Comparison of ENCODE assay signal across 25 cellular contexts in genomic region chr22:21916309-21916918, GRCh38. TPM values are rescaled to one million over a fixed set of nuclear protein-coding genes. Genes with fewer than 3 reads are reported as not detected.
DNase-seq lines count a peak whose midpoint lies in the region; ATAC-seq and TF ChIP-seq lines count a peak whose summit lies in the region.
"Had no signal": no experiment of that assay in that cellular context is flagged by ENCODE, and none has a peak within 500 bp of the region (broad histone marks: within the 10 kb centered on the region; RNA-seq: fewer than 3 reads in every experiment).

No MANE protein-coding gene starts in this region.

- H2AFZ ChIP-seq in SK-N-SH (ENCODE audit: low read depth) (no peak overlapping the region), OCI-LY7 (ENCODE audit: low read length) (no peak overlapping the region)
- H2AFZ ChIP-seq: GM23248, PC-9 had no signal

- H3K27me3 ChIP-seq in SK-N-SH (ENCODE audit: insufficient read depth): no peaks in the 10 kb centered on the region
- no peaks in the 10 kb centered on the region for H3K27me3 ChIP-seq in upper lobe of right lung
- no peaks in the 10 kb centered on the region for H3K27me3 ChIP-seq in aorta (ENCODE audit: control insufficient read depth in 1 of 2, insufficient read depth in 2 of 2, low read length in 1 of 2)
- H3K27me3 ChIP-seq: BLaER1 treated with 17β-estradiol and CSF1 and Interleukin-3, amounts not matched to agents 10 nM and 100 nM; SJCRH30 had no signal

- no peaks in the 10 kb centered on the region for H3K9me2 ChIP-seq in SK-N-SH
- no peaks in the 10 kb centered on the region for H3K9me2 ChIP-seq in OCI-LY7 (ENCODE audit: insufficient read depth, low read length)

- H3K4me3 Mint-ChIP-seq in central memory CD8-positive, alpha-beta T cell: no peak overlapping the region
- no peak overlapping the region for H3K4me3 Mint-ChIP-seq in nephron progenitor cell
- H3K4me3 Mint-ChIP-seq: CD4-positive, alpha-beta memory T cell; H9; HFFc6 had no signal

- no peaks in the 10 kb centered on the region for H3K9me3 Mint-ChIP-seq in central memory CD8-positive, alpha-beta T cell
- H3K9me3 Mint-ChIP-seq in nephron progenitor cell: no peaks in the 10 kb centered on the region
- H3K9me3 Mint-ChIP-seq: CD4-positive, alpha-beta memory T cell; H9; HFFc6 had no signal

- BruUV-seq in OCI-LY7 (replicated peaks; lab: Mats Ljungman, UMichigan): no TSS peak

- H3K27me3 Mint-ChIP-seq in central memory CD8-positive, alpha-beta T cell: no peaks in the 10 kb centered on the region
- H3K27me3 Mint-ChIP-seq in nephron progenitor cell (ENCODE audit: low read depth, poor library complexity): no peaks in the 10 kb centered on the region
- H3K27me3 Mint-ChIP-seq: CD4-positive, alpha-beta memory T cell had no signal

- no peak overlapping the region for H3K4me2 ChIP-seq in SK-N-SH
- H3K4me2 ChIP-seq in OCI-LY7 (ENCODE audit: low read length): no peak overlapping the region
- H3K4me2 ChIP-seq: KMS-11, PC-9 had no signal

- TF ChIP-seq CTCF in SK-N-SH (IDR thresholded peaks at IDR 0.05) (no peak), nephron progenitor cell (IDR thresholded peaks at IDR 0.05) (no peak), upper lobe of right lung (IDR thresholded peaks at IDR 0.05) (no peak), OCI-LY7 (conservative IDR thresholded peaks at IDR 0.05; ENCODE audit: low read length) (no peak)

- H3K9me3 ChIP-seq in SK-N-SH: no peaks in the 10 kb centered on the region
- H3K9me3 ChIP-seq in upper lobe of right lung: no peaks in the 10 kb centered on the region
- H3K9me3 ChIP-seq in aorta (ENCODE audit: control insufficient read depth, low read length): no peaks in the 10 kb centered on the region
- H3K9me3 ChIP-seq in OCI-LY7 (ENCODE audit: low read length): no peaks in the 10 kb centered on the region
- H3K9me3 ChIP-seq: BLaER1 treated with 17β-estradiol and CSF1 and Interleukin-3, amounts not matched to agents 10 nM and 100 nM; SJCRH30 had no signal

- no peak for ATAC-seq in SK-N-SH treated with all-trans-retinoic acid at 6 μM for 48 hours
- ATAC-seq in central memory CD8-positive, alpha-beta T cell (replicated peaks; ENCODE audit: extremely low read depth, poor library complexity, severe bottlenecking): no peak
- peak; percentile 6 for ATAC-seq in upper lobe of right lung
- ATAC-seq in aorta (ENCODE audit: low FRiP score): no peak

- peaks cover 0 to 1% of the 10 kb centered on the region in 2 experiments for H3K36me3 ChIP-seq in SK-N-SH (replicated peaks in 1 of 2; ENCODE audit: control insufficient read depth in 1 of 2, insufficient read depth in 2 of 2, low read length in 1 of 2)
- no peaks in the 10 kb centered on the region for H3K36me3 ChIP-seq in upper lobe of right lung
- H3K36me3 ChIP-seq in aorta (ENCODE audit: control insufficient read depth in 1 of 2, insufficient read depth in 2 of 2, low read length in 1 of 2): no peaks in the 10 kb centered on the region
- H3K36me3 ChIP-seq in OCI-LY7 (ENCODE audit: insufficient read depth, low read length): no peaks in the 10 kb centered on the region
- H3K36me3 ChIP-seq: SJCRH30 had no signal

- no peak overlapping the region for H3K4me3 ChIP-seq in SK-N-SH (ENCODE audit: low read depth in 2 of 2, low read length in 1 of 2)
- H3K4me3 ChIP-seq in upper lobe of right lung: no peak overlapping the region
- no peak overlapping the region for H3K4me3 ChIP-seq in aorta (ENCODE audit: low read length in 2 of 2)
- H3K4me3 ChIP-seq in OCI-LY7 (ENCODE audit: low read depth, low read length, poor library complexity, severe bottlenecking): no peak overlapping the region
- H3K4me3 ChIP-seq: BLaER1 treated with 17β-estradiol and CSF1 and Interleukin-3, amounts not matched to agents 10 nM and 100 nM; GM23248; PC-9; SJCRH30 had no signal

- H3K4me1 Mint-ChIP-seq in central memory CD8-positive, alpha-beta T cell: no peaks in the 10 kb centered on the region
- peaks cover 24% of the 10 kb centered on the region for H3K4me1 Mint-ChIP-seq in nephron progenitor cell
- H3K4me1 Mint-ChIP-seq: CD4-positive, alpha-beta memory T cell had no signal

- peak overlapping the region; percentile 38 for H3K27ac Mint-ChIP-seq in central memory CD8-positive, alpha-beta T cell (ENCODE audit: low read depth)
- peak overlapping the region; percentile 45 for H3K27ac Mint-ChIP-seq in nephron progenitor cell
- H3K27ac Mint-ChIP-seq: HFFc6 had no signal

- H3K4me1 ChIP-seq in SK-N-SH (ENCODE audit: control insufficient read depth in 1 of 2, insufficient read depth in 2 of 2, low read depth in 1 of 2, low read length in 1 of 2) (peaks cover 0 to 12% of the 10 kb centered on the region in 2 experiments; a peak in 1 of 4 replicates), upper lobe of right lung (no peaks in the 10 kb centered on the region), aorta (ENCODE audit: control insufficient read depth in 1 of 2, insufficient read depth in 2 of 2, low read length in 2 of 2) (no peaks in the 10 kb centered on the region), OCI-LY7 (ENCODE audit: insufficient read depth, low read length, poor library complexity, severe bottlenecking) (peaks cover 10% of the 10 kb centered on the region)

- no peaks in the 10 kb centered on the region for H3F3A ChIP-seq in SK-N-SH (replicated peaks; ENCODE audit: insufficient read depth)

- no peak for TF ChIP-seq EP300 in SK-N-SH (IDR thresholded peaks at IDR 0.05; ENCODE audit: borderline replicate concordance in 1 of 2, low read depth in 1 of 2, low read length in 1 of 2)

- CTCF ChIA-PET in SK-N-SH (lab: Yijun Ruan, JAX): interaction anchor here (1.1 to 15.9 kb wide), 4 partner anchors 21 to 203 kb away, joined by 3 to 145 read pairs (median 4); partner anchors contain the start of gene PPM1F
- CTCF ChIA-PET in OCI-LY7 (lab: Charles Lee; ENCODE audit: unreplicated experiment): no interaction called here

- POLR2A ChIA-PET in SK-N-SH (lab: Yijun Ruan, JAX): interaction anchor here (0.6 kb wide), 2 partner anchors 36 to 40 kb away, joined by 3 read pairs; partner anchors contain the start of gene PPM1F
- POLR2A ChIA-PET in OCI-LY7 (lab: Charles Lee): interaction anchor here (0.7 to 0.8 kb wide), 2 partner anchors 14 to 43 kb away, joined by 3 to 4 read pairs; no protein-coding TSS in a partner anchor

- no peaks in the 10 kb centered on the region for H4K20me1 ChIP-seq in SK-N-SH (ENCODE audit: insufficient read depth)
- no peaks in the 10 kb centered on the region for H4K20me1 ChIP-seq in OCI-LY7 (ENCODE audit: insufficient read depth, low read length)

- no peak for TF ChIP-seq RAD21 in SK-N-SH (IDR thresholded peaks at IDR 0.05; ENCODE audit: low read length)

- H3K9ac ChIP-seq in SK-N-SH: no peak overlapping the region
- H3K9ac ChIP-seq: BLaER1 treated with 17β-estradiol and CSF1 and Interleukin-3, amounts not matched to agents 10 nM and 100 nM; GM23248; KMS-11 had no signal

- WGBS in SK-N-SH (ENCODE audit: low lambda C conversion rate): 90% methylated on average over 4 of the region's 4 CpGs
- 88 to 89% methylated on average over 4 of the region's 4 CpGs for WGBS in aorta, 2 donors

- no peaks in the 10 kb centered on the region for H3K36me3 Mint-ChIP-seq in central memory CD8-positive, alpha-beta T cell (ENCODE audit: insufficient read depth)
- H3K36me3 Mint-ChIP-seq in nephron progenitor cell (ENCODE audit: low read depth): no peaks in the 10 kb centered on the region
- H3K36me3 Mint-ChIP-seq: CD4-positive, alpha-beta memory T cell had no signal

- H3K79me2 ChIP-seq in SK-N-SH (ENCODE audit: insufficient read depth): no peaks in the 10 kb centered on the region
- H3K79me2 ChIP-seq in OCI-LY7 (ENCODE audit: insufficient read depth, low read depth, low read length): no peaks in the 10 kb centered on the region

- DNase-seq in SK-N-SH (peak; percentile 20), nephron progenitor cell (no peak), upper lobe of right lung (no peak), GM19238 (ENCODE audit: insufficient read length, low spot score) (no peak), aorta (no peak), OCI-LY7 (ENCODE audit: low spot score) (no peak)
- DNase-seq in central memory CD8-positive, alpha-beta T cell (ENCODE audit: low spot score in 2 of 2): no peak
- DNase-seq: ACHN; CD4-positive, alpha-beta memory T cell; COR-L47; GM23248; H9; HFFc6; IMR-90; MM.1S; NCI-H2029; NCI-H526; NCI-H82; NK-92 treated with Interleukin-12 subunit alpha and Interleukin-12 subunit beta, amount 100 ng/mL, for 24 hours; PC-9 had no signal

- H3K27ac ChIP-seq in SK-N-SH (ENCODE audit: low read depth in 2 of 2, low read length in 1 of 2) (no peak overlapping the region), upper lobe of right lung (no peak overlapping the region), aorta (ENCODE audit: low read depth in 1 of 2, low read length in 2 of 2) (no peak overlapping the region), OCI-LY7 (ENCODE audit: low read depth, low read length, poor library complexity, severe bottlenecking) (no peak overlapping the region)
- H3K27ac ChIP-seq: 22Rv1; BLaER1 treated with 17β-estradiol and CSF1 and Interleukin-3, amounts not matched to agents 10 nM and 100 nM; GM23248; KMS-11; PC-9; SJCRH30 had no signal

- intact Hi-C loops in upper lobe of right lung (cut with DNase I): no loop called here
- intact Hi-C loops in aorta (cut with DNase I): no loop called here
- intact Hi-C loops in OCI-LY7 (cut with micrococcal nuclease; ENCODE audit: unreplicated experiment): no loop called here

TF ChIP-seq in SK-N-SH, 30 proteins besides CTCF, POLR2A, EP300 and RAD21 (continues in another document):
- TF ChIP-seq ELF1 (IDR thresholded peaks at IDR 0.05): no peak
- TF ChIP-seq TAF1 (IDR thresholded peaks at IDR 0.05; ENCODE audit: borderline replicate concordance, low read depth, low read length): no peak

TF ChIP-seq in SK-N-SH treated with all-trans-retinoic acid at 6 μM for 48 hours, 23 proteins besides CTCF, POLR2A, EP300 and RAD21:
- TF ChIP-seq ZFP30 (CRISPR knock-in tag; IDR thresholded peaks at IDR 0.05): no peak
- no peak for TF ChIP-seq PPARA (CRISPR knock-in tag; IDR thresholded peaks at IDR 0.05; ENCODE audit: borderline replicate concordance)

RNA-seq across cellular contexts. Expression of gene PPM1F, which starts 36.2 kb away (rescaled TPM):
- 29.6 and 33.8 TPM in 2 replicates for polyA plus RNA-seq in SK-N-SH (2012; rRNA removed)
- polyA plus RNA-seq in SK-N-SH (2012; cell fraction: cytosol; rRNA removed): 16.4 and 24.2 TPM in 2 replicates
- 42.7 and 51.1 TPM in 2 replicates for polyA plus RNA-seq in SK-N-SH (2012; cell fraction: nucleus; rRNA removed)
- total RNA-seq in upper lobe of right lung: 51.2 TPM
- 10 to 100 TPM; 50.3 to 65.1 TPM for total RNA-seq in aorta
- polyA plus RNA-seq in aorta: 10 to 100 TPM in 1 of 2 donors, 1 to 10 TPM in 1; 5.9 to 13.8 TPM
- total RNA-seq in OCI-LY7 (2014; rRNA removed; shearing (Covaris generic)): 21.7 and 35.4 TPM in 2 replicates
- total RNA-seq in OCI-LY7 (2022): 27.2 and 29.7 TPM in 2 replicates

RNA-seq across cellular contexts. Expression of gene MAPK1, which starts 49.0 kb away (rescaled TPM):
- polyA plus RNA-seq in SK-N-SH (2012; rRNA removed) (25.6 and 34.8 TPM in 2 replicates), aorta (10 to 100 TPM; 13.6 to 16.5 TPM)
- 27.8 and 32.0 TPM in 2 replicates for polyA plus RNA-seq in SK-N-SH (2012; cell fraction: cytosol; rRNA removed)
- polyA plus RNA-seq in SK-N-SH (2012; cell fraction: nucleus; rRNA removed): 19.0 and 34.6 TPM in 2 replicates
- total RNA-seq in upper lobe of right lung (134 TPM), aorta (100 to 1,000 TPM; 137 to 159 TPM), OCI-LY7 (2022) (75.4 and 79.8 TPM in 2 replicates)
- total RNA-seq in OCI-LY7 (2014; rRNA removed; shearing (Covaris generic)): 28.9 and 39.6 TPM in 2 replicates
